In the genomic region with DNA sequence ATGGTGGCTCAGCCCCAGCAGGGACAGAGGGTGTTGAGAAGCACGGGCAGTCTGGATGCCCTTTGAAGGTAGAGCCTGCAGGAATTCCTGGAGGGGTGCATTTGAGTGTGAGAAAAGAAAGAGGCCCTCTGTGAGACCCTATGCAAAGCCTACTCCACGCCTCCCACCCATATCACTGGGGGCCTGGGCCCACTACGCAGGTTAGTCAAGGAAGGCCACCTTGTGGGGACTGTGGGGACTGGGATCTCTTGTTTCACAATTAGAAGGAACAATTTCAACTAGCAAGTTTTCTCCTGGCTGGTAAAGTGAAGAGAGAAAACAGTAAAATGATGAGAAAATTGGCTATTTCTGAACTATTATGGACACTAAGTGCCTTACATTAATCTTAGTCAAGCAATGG, we compare ENCODE assay signal across 17 cellular contexts.
DNase-seq lines count a peak whose midpoint lies in the region; ATAC-seq and TF ChIP-seq lines count a peak whose summit lies in the region.
"Had no signal": no experiment of that assay in that cellular context is flagged by ENCODE, and none has a peak within 500 bp of the region (broad histone marks: within the 10 kb centered on the region; RNA-seq: fewer than 3 reads in every experiment).

No MANE protein-coding gene starts in this region.

- H3K79me2 ChIP-seq in PC-9 (ENCODE audit: low read depth), result no peaks in the 10 kb centered on the region

- no peaks in the 10 kb centered on the region for H4K20me1 ChIP-seq in PC-9 (ENCODE audit: insufficient read depth)

- no peaks in the 10 kb centered on the region for H3K36me3 ChIP-seq in PC-9 (ENCODE audit: low read depth)
- H3K36me3 ChIP-seq in gastroesophageal sphincter, result no peaks in the 10 kb centered on the region
- H3K36me3 ChIP-seq: Peyer's patch had no signal

- H3K4me3 Mint-ChIP-seq in stimulated activated memory B cell treated with anti-CD40 and anti-IgM and Interleukin-4, amounts not matched to agents 10 μg/mL and 1 μg/mL and 100 μg/mL, for 72 hours, result no peak overlapping the region
- H3K4me3 Mint-ChIP-seq: T-helper 1 cell treated with Interleukin-12 subunit alpha and Interleukin-12 subunit beta and Interleukin-4 antibody, amounts not matched to agents 30 μg/mL and 1 μg/mL, for 36 hours had no signal

- no peaks in the 10 kb centered on the region for H3K36me3 Mint-ChIP-seq in stimulated activated memory B cell treated with anti-CD40 and anti-IgM and Interleukin-4, amounts not matched to agents 10 μg/mL and 1 μg/mL and 100 μg/mL, for 72 hours

- H3K27me3 ChIP-seq in PC-9 (ENCODE audit: insufficient read depth, low read depth) (no peaks in the 10 kb centered on the region), gastroesophageal sphincter (no peaks in the 10 kb centered on the region)
- H3K27me3 ChIP-seq: Peyer's patch had no signal

- POLR2A ChIA-PET in PC-9 (lab: Charles Lee; ENCODE audit: unreplicated experiment), result no interaction called here

- H3K9me2 ChIP-seq in PC-9 (ENCODE audit: insufficient read depth), result no peaks in the 10 kb centered on the region

- intact Hi-C loops in PC-9 (cut with micrococcal nuclease; ENCODE audit: unreplicated experiment), result no loop called here

- H3K9me3 ChIP-seq in PC-9 (ENCODE audit: insufficient read depth, low read depth), result no peaks in the 10 kb centered on the region; the same call in 1 of the 2 replicates
- no peaks in the 10 kb centered on the region for H3K9me3 ChIP-seq in gastroesophageal sphincter
- H3K9me3 ChIP-seq: Peyer's patch had no signal

- in situ Hi-C loops in ACHN (cut with HindIII; ENCODE audit: low pct_ligation_motif_present, low pct_unique_long_range_greater_than_20kb, low sequenced_read_pairs), result no loop called here

- H3K4me1 ChIP-seq in PC-9 (replicated peaks; ENCODE audit: insufficient read depth) (peaks cover 17% of the 10 kb centered on the region), gastroesophageal sphincter (no peaks in the 10 kb centered on the region)
- H3K4me1 ChIP-seq: Peyer's patch had no signal

- peaks cover 21% of the 10 kb centered on the region for H3K27me3 Mint-ChIP-seq in stimulated activated memory B cell treated with anti-CD40 and anti-IgM and Interleukin-4, amounts not matched to agents 10 μg/mL and 1 μg/mL and 100 μg/mL, for 72 hours

- peak; percentile 6 for DNase-seq in DMS53 (lab: John Stamatoyannopoulos, UW)
- DNase-seq in DMS53 treated with DMSO at 0.1 percent for 48 hours (lab: John Stamatoyannopoulos, UW; ENCODE audit: unreplicated experiment), result no peak
- no peak for DNase-seq in PC-9
- DNase-seq in SIG-M5 treated with dmso at 0.1 percent for 504 hours (lab: John Stamatoyannopoulos, UW; ENCODE audit: unreplicated experiment), result no peak
- DNase-seq in ACHN, result no peak
- no peak for DNase-seq in stimulated activated CD8-positive, alpha-beta memory T cell treated with anti-CD3 and anti-CD28 coated beads, Interleukin-4, amount 100 ng/mL, for 48 hours
- DNase-seq: C1 segment of cervical spinal cord, DMS79, KBM-7, NCI-H1105, NCI-H187, NCI-H69, Peyer's patch, Right ventricle myocardium superior had no signal

- no TSS peak for BruUV-seq in PC-9 (replicated peaks; lab: Mats Ljungman, UMichigan)

- H3F3A ChIP-seq in PC-9 (ENCODE audit: insufficient read depth, low read depth), result 0 out of 2 replicates have a peak, but pooled peaks cover 3% of the 10 kb centered on the region

- 60% methylated on average over 1 of the region's 3 CpGs; no CpG with 5 or more reads in 1 of the 2 donors for WGBS in gastroesophageal sphincter (ENCODE audit: low coverage in 1 of 2), 2 donors

- no peak overlapping the region for H3K4me2 ChIP-seq in PC-9

- CTCF ChIA-PET in PC-9 (lab: Charles Lee), result no interaction called here

- no peak overlapping the region for H3K4me3 ChIP-seq in PC-9
- no peak overlapping the region for H3K4me3 ChIP-seq in gastroesophageal sphincter
- H3K4me3 ChIP-seq: Peyer's patch had no signal

- peak; percentile 10 for ATAC-seq in gastroesophageal sphincter
- no peak for ATAC-seq in stimulated activated memory B cell treated with anti-CD40 and anti-IgM and Interleukin-4, amounts not matched to agents 10 μg/mL and 1 μg/mL and 100 μg/mL, for 72 hours

- no peak for TF ChIP-seq EP300 in gastroesophageal sphincter (IDR thresholded peaks at IDR 0.05)

- H3K27ac Mint-ChIP-seq in stimulated activated memory B cell treated with anti-CD40 and anti-IgM and Interleukin-4, amounts not matched to agents 10 μg/mL and 1 μg/mL and 100 μg/mL, for 72 hours, result no peak overlapping the region
- H3K27ac Mint-ChIP-seq: T-helper 1 cell treated with Interleukin-12 subunit alpha and Interleukin-12 subunit beta and Interleukin-4 antibody, amounts not matched to agents 30 μg/mL and 1 μg/mL, for 36 hours had no signal

- 0 out of 2 replicates have a peak, but pooled peaks have one; percentile 18 for TF ChIP-seq CTCF in PC-9 (conservative IDR thresholded peaks at IDR 0.05)
- no peak for TF ChIP-seq CTCF in gastroesophageal sphincter (IDR thresholded peaks at IDR 0.05)

- no peaks in the 10 kb centered on the region for H3K9me3 Mint-ChIP-seq in stimulated activated memory B cell treated with anti-CD40 and anti-IgM and Interleukin-4, amounts not matched to agents 10 μg/mL and 1 μg/mL and 100 μg/mL, for 72 hours
- H3K9me3 Mint-ChIP-seq: T-helper 1 cell treated with Interleukin-12 subunit alpha and Interleukin-12 subunit beta and Interleukin-4 antibody, amounts not matched to agents 30 μg/mL and 1 μg/mL, for 36 hours had no signal

- H3K27ac ChIP-seq in PC-9, result no peak overlapping the region
- no peak overlapping the region for H3K27ac ChIP-seq in gastroesophageal sphincter
- H3K27ac ChIP-seq: Peyer's patch had no signal

- H2AFZ ChIP-seq in PC-9, result no peak overlapping the region

- TF ChIP-seq POLR2A in gastroesophageal sphincter (IDR thresholded peaks at IDR 0.05), result no peak

- no peaks in the 10 kb centered on the region for H3K4me1 Mint-ChIP-seq in stimulated activated memory B cell treated with anti-CD40 and anti-IgM and Interleukin-4, amounts not matched to agents 10 μg/mL and 1 μg/mL and 100 μg/mL, for 72 hours
